ENCODE assay signal across 25 cellular contexts in the genomic region with DNA sequence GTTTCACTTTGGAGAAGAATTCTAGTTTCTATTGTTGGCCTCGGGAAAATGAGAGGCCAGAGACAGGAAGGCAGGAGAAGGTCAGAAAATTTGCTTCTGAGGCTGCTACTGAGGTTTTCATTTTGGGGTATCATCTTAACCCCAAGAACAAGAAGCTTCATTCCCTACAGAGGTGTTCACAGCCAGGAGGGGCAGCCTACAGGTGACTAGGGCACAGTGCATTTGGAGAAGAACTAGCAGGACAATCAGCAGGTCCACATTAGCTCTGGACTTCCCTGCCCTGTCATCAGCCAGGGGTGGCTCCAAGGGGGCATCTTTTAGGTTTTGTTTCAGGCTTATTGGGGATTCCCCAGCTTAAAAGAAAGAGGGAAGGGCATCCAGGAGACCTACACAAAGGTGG.
"Had no signal": no experiment of that assay in that cellular context is flagged by ENCODE, and none has a peak within 500 bp of the region (broad histone marks: within the 10 kb centered on the region; RNA-seq: fewer than 3 reads in every experiment).

No MANE protein-coding gene starts in this region.

- H3K9me3 Mint-ChIP-seq: activated CD4-positive, alpha-beta T cell treated with anti-CD3 and anti-CD28 coated beads, Interleukin-2, amount 10 ng/mL, durations not matched to agents 7 days and 5 days; activated CD8-positive, alpha-beta T cell treated with anti-CD3 and anti-CD28 coated beads for 36 hours; activated naive CD4-positive, alpha-beta T cell treated with anti-CD3 and anti-CD28 coated beads, Interleukin-2, amount 50 U/mL, for 24 hours; brain; dendritic cell treated with granulocyte-macrophage colony-stimulating factor and Interleukin-4, amounts not matched to agents 40 ng/mL and 50 ng/mL, for 4 days; naive B cell; neural crest cell had no signal

- H3K4me3 Mint-ChIP-seq: activated CD4-positive, alpha-beta T cell treated with anti-CD3 and anti-CD28 coated beads, Interleukin-2, amount 10 ng/mL, durations not matched to agents 7 days and 5 days; activated CD8-positive, alpha-beta memory T cell treated with anti-CD3 and anti-CD28 coated beads, Interleukin-2, amount 10 ng/mL, durations not matched to agents 7 days and 5 days; activated CD8-positive, alpha-beta T cell treated with anti-CD3 and anti-CD28 coated beads for 36 hours; activated naive CD4-positive, alpha-beta T cell treated with anti-CD3 and anti-CD28 coated beads, Interleukin-2, amount 50 U/mL, for 24 hours; dendritic cell treated with granulocyte-macrophage colony-stimulating factor and Interleukin-4, amounts not matched to agents 40 ng/mL and 50 ng/mL, for 4 days; immature natural killer cell; naive B cell; neural crest cell had no signal

- H3K9me3 ChIP-seq: lower lobe of right lung, upper lobe of left lung had no signal

- DNase-seq: activated CD4-positive, alpha-beta T cell treated with anti-CD3 and anti-CD28 coated beads, Interleukin-2, amount 10 ng/mL, durations not matched to agents 7 days and 5 days; activated CD4-positive, CD25-positive, alpha-beta regulatory T cell treated with anti-CD3 and anti-CD28 coated beads, Interleukin-2, amount 50 U/mL, for 72 hours; activated CD8-positive, alpha-beta memory T cell treated with anti-CD3 and anti-CD28 coated beads, Interleukin-2, amount 10 ng/mL, durations not matched to agents 7 days and 5 days; activated CD8-positive, alpha-beta T cell treated with anti-CD3 and anti-CD28 coated beads for 36 hours; activated gamma-delta T cell treated with Interleukin-2 at 50 U/mL for 16 hours; activated T-cell treated with anti-CD3 and anti-CD28 coated beads for 4 hours; anterior cingulate cortex; caudate nucleus; effector CD4-positive, alpha-beta T cell; erythroblast; foreskin fibroblast; immature natural killer cell; lower lobe of right lung; naive B cell; stimulated activated CD4-positive, alpha-beta T cell treated with anti-CD3 and anti-CD28 coated beads, Interleukin-4, amount 100 ng/mL, for 24 hours; stimulated activated naive CD4-positive, alpha-beta T cell treated with Interleukin-2 at 50 U/mL for 16 hours; T-helper 2 cell; upper lobe of left lung had no signal

- H3K27ac ChIP-seq: lower lobe of right lung, upper lobe of left lung, VCaP had no signal

- H3K36me3 ChIP-seq: lower lobe of right lung, upper lobe of left lung had no signal

- H3K27me3 Mint-ChIP-seq: activated CD4-positive, alpha-beta T cell treated with anti-CD3 and anti-CD28 coated beads, Interleukin-2, amount 10 ng/mL, durations not matched to agents 7 days and 5 days; progenitor cell of endocrine pancreas had no signal

- H3K4me3 ChIP-seq: lower lobe of right lung, upper lobe of left lung had no signal

- ATAC-seq: activated CD8-positive, alpha-beta memory T cell treated with anti-CD3 and anti-CD28 coated beads, Interleukin-2, amount 10 ng/mL, durations not matched to agents 7 days and 5 days; left lobe of liver; lower lobe of right lung had no signal

- H3K4me1 ChIP-seq: lower lobe of right lung had no signal

- H3K27ac Mint-ChIP-seq: activated CD4-positive, alpha-beta T cell treated with anti-CD3 and anti-CD28 coated beads, Interleukin-2, amount 10 ng/mL, durations not matched to agents 7 days and 5 days; activated CD8-positive, alpha-beta memory T cell treated with anti-CD3 and anti-CD28 coated beads, Interleukin-2, amount 10 ng/mL, durations not matched to agents 7 days and 5 days; activated CD8-positive, alpha-beta T cell treated with anti-CD3 and anti-CD28 coated beads for 36 hours; activated naive CD4-positive, alpha-beta T cell treated with anti-CD3 and anti-CD28 coated beads, Interleukin-2, amount 50 U/mL, for 24 hours; dendritic cell treated with granulocyte-macrophage colony-stimulating factor and Interleukin-4, amounts not matched to agents 40 ng/mL and 50 ng/mL, for 4 days; immature natural killer cell had no signal

- H3K36me3 Mint-ChIP-seq: activated CD8-positive, alpha-beta memory T cell treated with anti-CD3 and anti-CD28 coated beads, Interleukin-2, amount 10 ng/mL, durations not matched to agents 7 days and 5 days; activated naive CD4-positive, alpha-beta T cell treated with anti-CD3 and anti-CD28 coated beads, Interleukin-2, amount 50 U/mL, for 24 hours; immature natural killer cell; naive B cell had no signal

- H3K4me1 Mint-ChIP-seq: activated naive CD4-positive, alpha-beta T cell treated with anti-CD3 and anti-CD28 coated beads, Interleukin-2, amount 50 U/mL, for 24 hours; immature natural killer cell had no signal
